In genomic region chr1:78691995-78692747, GRCh38 we compare ENCODE assay signal across 13 cellular contexts. TPM values are rescaled to one million over a fixed set of nuclear protein-coding genes. Genes with fewer than 3 reads are reported as not detected.
DNase-seq lines count a peak whose midpoint lies in the region; ATAC-seq, FAIRE-seq and TF ChIP-seq lines count a peak whose summit lies in the region.
"Had no signal": no experiment of that assay in that cellular context is flagged by ENCODE, and none has a peak within 500 bp of the region (broad histone marks: within the 10 kb centered on the region; RNA-seq: fewer than 3 reads in every experiment).

No MANE protein-coding gene starts in this region.

- H3K4me2 ChIP-seq in astrocyte (ENCODE audit: low read length): peak overlapping the region; percentile 9

- TF ChIP-seq CTCF in astrocyte (IDR thresholded peaks at IDR 0.05; ENCODE audit: insufficient read depth, low read depth, low read length): no peak
- no peak for TF ChIP-seq CTCF in BE2C (IDR thresholded peaks at IDR 0.05; ENCODE audit: low read depth, low read length)

- no peaks in the 10 kb centered on the region for H3K4me1 Mint-ChIP-seq in activated T-cell treated with anti-CD3 and anti-CD28 coated beads, Interleukin-2, amount 50 U/mL, for 72 hours (ENCODE audit: low read depth)
- H3K4me1 Mint-ChIP-seq in astrocyte (ENCODE audit: low read depth, unreplicated experiment): peaks cover 22% of the 10 kb centered on the region
- no peaks in the 10 kb centered on the region for H3K4me1 Mint-ChIP-seq in stimulated activated effector memory CD8-positive, alpha-beta T cell treated with anti-CD3 and anti-CD28 coated beads, Interleukin-12 subunit alpha, Interleukin-12 subunit beta, amount 100 ng/mL, for 72 hours

- H3K9me3 Mint-ChIP-seq in activated T-cell treated with anti-CD3 and anti-CD28 coated beads, Interleukin-2, amount 50 U/mL, for 72 hours: peaks cover 0 to 2% of the 10 kb centered on the region in 2 donors
- H3K9me3 Mint-ChIP-seq in astrocyte (ENCODE audit: unreplicated experiment): peaks cover 3% of the 10 kb centered on the region
- no peaks in the 10 kb centered on the region for H3K9me3 Mint-ChIP-seq in stimulated activated effector memory CD8-positive, alpha-beta T cell treated with anti-CD3 and anti-CD28 coated beads, Interleukin-12 subunit alpha, Interleukin-12 subunit beta, amount 100 ng/mL, for 72 hours

- H3K36me3 Mint-ChIP-seq in activated T-cell treated with anti-CD3 and anti-CD28 coated beads, Interleukin-2, amount 50 U/mL, for 72 hours (ENCODE audit: insufficient read depth in 2 of 2): no peaks in the 10 kb centered on the region
- no peaks in the 10 kb centered on the region for H3K36me3 Mint-ChIP-seq in astrocyte (ENCODE audit: low read depth, unreplicated experiment)
- H3K36me3 Mint-ChIP-seq in stimulated activated effector memory CD8-positive, alpha-beta T cell treated with anti-CD3 and anti-CD28 coated beads, Interleukin-12 subunit alpha, Interleukin-12 subunit beta, amount 100 ng/mL, for 72 hours: no peaks in the 10 kb centered on the region

- peaks cover 14% of the 10 kb centered on the region for H3K4me1 ChIP-seq in astrocyte (ENCODE audit: insufficient read depth, low read length)
- H3K4me1 ChIP-seq in BE2C: no peaks in the 10 kb centered on the region

- no peak overlapping the region for H3K27ac ChIP-seq in astrocyte (ENCODE audit: low read depth, low read length)
- H3K27ac ChIP-seq: ovary had no signal

- no peaks in the 10 kb centered on the region for H4K20me1 ChIP-seq in astrocyte (ENCODE audit: insufficient read depth, low read length)

- peak; percentile 94 to 98 for ATAC-seq in activated T-cell treated with anti-CD3 and anti-CD28 coated beads, Interleukin-2, amount 50 U/mL, for 72 hours (replicated peaks in 1 of 2)
- peak; percentile 92 for ATAC-seq in stimulated activated effector memory CD8-positive, alpha-beta T cell treated with anti-CD3 and anti-CD28 coated beads, Interleukin-12 subunit alpha, Interleukin-12 subunit beta, amount 100 ng/mL, for 72 hours
- no peak for ATAC-seq in GM19463 (IDR thresholded peaks at IDR 0.05; ENCODE audit: unreplicated experiment)

- no peaks in the 10 kb centered on the region for H3K9me3 ChIP-seq in astrocyte (ENCODE audit: insufficient read depth, low read depth, low read length)
- no peaks in the 10 kb centered on the region for H3K9me3 ChIP-seq in BE2C
- H3K9me3 ChIP-seq: ovary had no signal

- no peak overlapping the region for H3K4me3 Mint-ChIP-seq in activated T-cell treated with anti-CD3 and anti-CD28 coated beads, Interleukin-2, amount 50 U/mL, for 72 hours
- H3K4me3 Mint-ChIP-seq in astrocyte (ENCODE audit: unreplicated experiment): no peak overlapping the region
- H3K4me3 Mint-ChIP-seq in stimulated activated effector memory CD8-positive, alpha-beta T cell treated with anti-CD3 and anti-CD28 coated beads, Interleukin-12 subunit alpha, Interleukin-12 subunit beta, amount 100 ng/mL, for 72 hours: no peak overlapping the region

- H2AFZ ChIP-seq in astrocyte (ENCODE audit: low read depth, low read length): no peak overlapping the region

- peak; percentile 89 for FAIRE-seq in astrocyte (lab: Jason Lieb, UNC)
- FAIRE-seq: kidney had no signal

- H3K36me3 ChIP-seq in astrocyte (ENCODE audit: insufficient read depth, low read length) (no peaks in the 10 kb centered on the region), BE2C (no peaks in the 10 kb centered on the region)
- H3K36me3 ChIP-seq: ovary had no signal

- H3K27me3 ChIP-seq in astrocyte (ENCODE audit: insufficient read depth, low read length) (no peaks in the 10 kb centered on the region), BE2C (no peaks in the 10 kb centered on the region)
- H3K27me3 ChIP-seq: ovary had no signal

- H3K27ac Mint-ChIP-seq in activated T-cell treated with anti-CD3 and anti-CD28 coated beads, Interleukin-2, amount 50 U/mL, for 72 hours: no peak overlapping the region
- no peak overlapping the region for H3K27ac Mint-ChIP-seq in astrocyte (ENCODE audit: unreplicated experiment)
- no peak overlapping the region for H3K27ac Mint-ChIP-seq in stimulated activated effector memory CD8-positive, alpha-beta T cell treated with anti-CD3 and anti-CD28 coated beads, Interleukin-12 subunit alpha, Interleukin-12 subunit beta, amount 100 ng/mL, for 72 hours

- no peak overlapping the region for H3K9ac ChIP-seq in astrocyte (ENCODE audit: low read length)

- H3K27me3 Mint-ChIP-seq in activated T-cell treated with anti-CD3 and anti-CD28 coated beads, Interleukin-2, amount 50 U/mL, for 72 hours (ENCODE audit: low read depth): peaks cover 21% of the 10 kb centered on the region
- H3K27me3 Mint-ChIP-seq in astrocyte (ENCODE audit: low read depth, unreplicated experiment): no peaks in the 10 kb centered on the region

- H3K79me2 ChIP-seq in astrocyte (ENCODE audit: insufficient read depth, low read length): no peaks in the 10 kb centered on the region

- DNase-seq in activated T-cell treated with anti-CD3 and anti-CD28 coated beads, Interleukin-2, amount 50 U/mL, for 72 hours: no peak
- DNase-seq in activated T-cell treated with anti-CD3 and anti-CD28 coated beads, Interleukin-2, amount 50 U/mL, for 48 hours: no peak
- peak; percentile 29 for DNase-seq in NCI-H2029 treated with DMSO at 0.1 percent for 48 hours (lab: John Stamatoyannopoulos, UW)
- DNase-seq in astrocyte (ENCODE audit: low read depth): peak; percentile 46
- DNase-seq in stimulated activated effector memory CD8-positive, alpha-beta T cell treated with anti-CD3 and anti-CD28 coated beads, Interleukin-12 subunit alpha, Interleukin-12 subunit beta, amount 100 ng/mL, for 72 hours (ENCODE audit: low spot score in 2 of 2): no peak
- no peak for DNase-seq in activated effector memory CD4-positive, alpha-beta T cell treated with anti-CD3 and anti-CD28 coated beads, Interleukin-2, amount 50 U/mL, for 16 hours
- no peak for DNase-seq in BE2C
- DNase-seq: activated CD4-positive, alpha-beta T cell treated with anti-CD3 and anti-CD28 coated beads for 48 hours; activated T-cell treated with anti-CD3 and anti-CD28 coated beads, Interleukin-2, amount 50 U/mL, for 1 hour; kidney; OCI-M1; ovary had no signal

- H3K4me3 ChIP-seq in astrocyte (ENCODE audit: insufficient read depth, low read depth, low read length) (no peak overlapping the region), BE2C (ENCODE audit: low read depth, low read length) (no peak overlapping the region)
- H3K4me3 ChIP-seq: ovary had no signal

RNA-seq across cellular contexts. Expression of gene IFI44, which starts 42.5 kb away (rescaled TPM):
- total RNA-seq in activated T-cell treated with anti-CD3 and anti-CD28 coated beads, Interleukin-2, amount 50 U/mL, for 72 hours: 10 to 100 TPM; 25.9 to 77.5 TPM
- 144 and 176 TPM in 2 replicates for total RNA-seq in astrocyte
- not detected for polyA plus RNA-seq in BE2C (2012; ENCODE audit: insufficient read depth, insufficient read length, low read depth)

Comparison
In these comparisons a context has a peak if more than half of its experiments do, and no peak if none do; other contexts are left out.
1. DNase-seq: peak in NCI-H2029 treated with DMSO at 0.1 percent for 48 hours (single experiment) and astrocyte (single experiment); none in activated T-cell treated with anti-CD3 and anti-CD28 coated beads, Interleukin-2, amount 50 U/mL, for 72 hours (0 of 2), activated T-cell treated with anti-CD3 and anti-CD28 coated beads, Interleukin-2, amount 50 U/mL, for 48 hours (0 of 2), stimulated activated effector memory CD8-positive, alpha-beta T cell treated with anti-CD3 and anti-CD28 coated beads, Interleukin-12 subunit alpha, Interleukin-12 subunit beta, amount 100 ng/mL, for 72 hours (0 of 2), activated effector memory CD4-positive, alpha-beta T cell treated with anti-CD3 and anti-CD28 coated beads, Interleukin-2, amount 50 U/mL, for 16 hours (single experiment) and BE2C (single experiment).